ENCODE assay signal across 1 cellular context in the genomic region with DNA sequence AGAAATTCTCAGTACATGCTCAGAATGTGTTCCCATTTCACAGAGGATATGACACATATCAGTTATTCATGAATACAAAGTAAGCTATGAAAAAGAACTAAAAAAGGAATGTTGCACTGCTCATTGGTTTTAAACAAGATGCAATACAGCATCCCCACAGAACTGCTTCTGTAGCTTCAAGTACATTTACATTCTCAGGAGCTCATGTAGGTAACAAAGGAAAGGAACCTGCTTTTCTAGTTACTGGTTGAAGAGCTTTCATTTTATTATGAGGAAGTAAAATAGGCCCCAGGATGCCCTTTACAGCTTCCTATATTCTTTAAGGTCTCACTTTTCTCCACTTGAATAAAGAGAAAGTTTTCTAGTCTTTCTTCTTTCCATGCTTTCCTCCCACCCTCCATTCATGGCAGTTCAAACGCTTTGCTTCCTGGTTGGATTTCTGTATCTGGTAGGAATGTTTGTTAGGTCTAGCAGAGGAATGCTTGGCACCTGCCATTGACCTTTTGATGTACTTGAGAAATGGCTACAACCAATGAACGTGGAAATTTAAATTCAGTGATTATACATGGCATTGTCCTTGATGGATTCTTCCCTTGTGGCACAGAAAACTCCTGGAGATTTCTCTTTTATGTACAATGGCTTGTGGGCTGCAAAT.
TF ChIP-seq lines count a peak whose summit lies in the region.

No MANE protein-coding gene starts in this region.

TF ChIP-seq in WTC11, 78 proteins besides CTCF, POLR2A, EP300 and RAD21:
- no peak for TF ChIP-seq ZNF423 (CRISPR knock-in tag; IDR thresholded peaks at IDR 0.05)
- no peak for TF ChIP-seq FOXP1 (CRISPR knock-in tag; IDR thresholded peaks at IDR 0.05; ENCODE audit: borderline replicate concordance)
- TF ChIP-seq ZNF396 (CRISPR knock-in tag; IDR thresholded peaks at IDR 0.05; ENCODE audit: borderline replicate concordance) = no peak
- TF ChIP-seq GABPB1 (CRISPR knock-in tag; IDR thresholded peaks at IDR 0.05) = no peak
